ENCODE assay signal across 19 cellular contexts in genomic region chr10:74994714-74995308, GRCh38.
DNase-seq lines count a peak whose midpoint lies in the region; ATAC-seq, FAIRE-seq and TF ChIP-seq lines count a peak whose summit lies in the region.
"Had no signal": no experiment of that assay in that cellular context is flagged by ENCODE, and none has a peak within 500 bp of the region (broad histone marks: within the 10 kb centered on the region; RNA-seq: fewer than 3 reads in every experiment).

No MANE protein-coding gene starts in this region.

- no peaks in the 10 kb centered on the region for H3K4me1 ChIP-seq in Caco-2
- H3K4me1 ChIP-seq: HAP-1 had no signal

- peaks cover 20% of the 10 kb centered on the region for H3K4me1 Mint-ChIP-seq in T-helper 2 cell treated with Interferon-gamma antibody and Interleukin-4, amounts not matched to agents 5 μg/mL and 100 μg/mL, for 36 hours (ENCODE audit: low read depth)
- H3K4me1 Mint-ChIP-seq in Caco-2 (ENCODE audit: low read depth, unreplicated experiment): no peaks in the 10 kb centered on the region

- BruUV-seq in Caco-2 (replicated peaks; lab: Mats Ljungman, UMichigan): no TSS peak

- ATAC-seq in GM19463 (IDR thresholded peaks at IDR 0.05; ENCODE audit: unreplicated experiment) (peak; percentile 62), HG03378 (IDR thresholded peaks at IDR 0.05; ENCODE audit: unreplicated experiment) (peak; percentile 81), HG02981 (IDR thresholded peaks at IDR 0.05; ENCODE audit: unreplicated experiment) (no peak), HG03457 (IDR thresholded peaks at IDR 0.05; ENCODE audit: unreplicated experiment) (no peak)
- ATAC-seq: heart left ventricle, right lobe of liver had no signal

- no peaks in the 10 kb centered on the region for H3K9me3 ChIP-seq in Caco-2
- H3K9me3 ChIP-seq: HAP-1, heart left ventricle, right lobe of liver had no signal

- H3K27me3 ChIP-seq in Caco-2 (replicated peaks; ENCODE audit: control insufficient read depth, insufficient read depth, low read length): no peaks in the 10 kb centered on the region
- H3K27me3 ChIP-seq: heart left ventricle, right lobe of liver had no signal

- peak overlapping the region; percentile 49 for H3K27ac Mint-ChIP-seq in T-helper 2 cell treated with Interferon-gamma antibody and Interleukin-4, amounts not matched to agents 5 μg/mL and 100 μg/mL, for 36 hours
- H3K27ac Mint-ChIP-seq in Caco-2 (ENCODE audit: unreplicated experiment): no peak overlapping the region
- H3K27ac Mint-ChIP-seq: activated naive CD4-positive, alpha-beta T cell treated with anti-CD3 and anti-CD28 coated beads, Interleukin-2, amount 50 U/mL, for 24 hours; stimulated activated naive CD8-positive, alpha-beta T cell treated with anti-CD3 and anti-CD28 coated beads, Interleukin-15, Interleukin-2, amounts not matched to agents 100 ng/mL and 50 ng/mL, for 24 hours had no signal

- CTCF ChIA-PET in Caco-2 (lab: Charles Lee): no interaction called here

- no peak for TF ChIP-seq CTCF in Caco-2 (IDR thresholded peaks at IDR 0.05; ENCODE audit: insufficient read depth in 1 of 2, low read depth in 1 of 2, low read length in 1 of 2, severe bottlenecking in 1 of 2, unreplicated experiment in 1 of 2)

- TF ChIP-seq POLR2A in GM12891 (IDR thresholded peaks at IDR 0.05; ENCODE audit: low read depth, low read length): no peak

- peaks cover 33% of the 10 kb centered on the region for H3K36me3 Mint-ChIP-seq in T-helper 2 cell treated with Interferon-gamma antibody and Interleukin-4, amounts not matched to agents 5 μg/mL and 100 μg/mL, for 36 hours (ENCODE audit: low read depth)
- H3K36me3 Mint-ChIP-seq in Caco-2 (ENCODE audit: insufficient read depth, unreplicated experiment): peaks cover 14% of the 10 kb centered on the region

- H3K9me3 Mint-ChIP-seq in T-helper 2 cell treated with Interferon-gamma antibody and Interleukin-4, amounts not matched to agents 5 μg/mL and 100 μg/mL, for 36 hours: no peaks in the 10 kb centered on the region
- no peaks in the 10 kb centered on the region for H3K9me3 Mint-ChIP-seq in Caco-2 (ENCODE audit: unreplicated experiment)
- H3K9me3 Mint-ChIP-seq: activated naive CD4-positive, alpha-beta T cell treated with anti-CD3 and anti-CD28 coated beads, Interleukin-2, amount 50 U/mL, for 24 hours; natural killer cell treated with Interleukin-12 subunit alpha and Interleukin-12 subunit beta and Interleukin-15 and Interleukin-18, amount 100 ng/mL, for 72 hours; stimulated activated naive CD8-positive, alpha-beta T cell treated with anti-CD3 and anti-CD28 coated beads, Interleukin-15, Interleukin-2, amounts not matched to agents 100 ng/mL and 50 ng/mL, for 24 hours had no signal

- peak; percentile 72 for FAIRE-seq in GM12891 (lab: Jason Lieb, UNC)
- FAIRE-seq: endothelial cell of umbilical vein had no signal

- H3K4me3 ChIP-seq in Caco-2 (ENCODE audit: low read depth, low read length): no peak overlapping the region
- H3K4me3 ChIP-seq: HAP-1, heart left ventricle, right lobe of liver had no signal

- no peak overlapping the region for H3K4me3 Mint-ChIP-seq in T-helper 2 cell treated with Interferon-gamma antibody and Interleukin-4, amounts not matched to agents 5 μg/mL and 100 μg/mL, for 36 hours
- no peak overlapping the region for H3K4me3 Mint-ChIP-seq in Caco-2 (ENCODE audit: unreplicated experiment)
- H3K4me3 Mint-ChIP-seq: activated naive CD4-positive, alpha-beta T cell treated with anti-CD3 and anti-CD28 coated beads, Interleukin-2, amount 50 U/mL, for 24 hours; natural killer cell treated with Interleukin-12 subunit alpha and Interleukin-12 subunit beta and Interleukin-15 and Interleukin-18, amount 100 ng/mL, for 72 hours; stimulated activated naive CD8-positive, alpha-beta T cell treated with anti-CD3 and anti-CD28 coated beads, Interleukin-15, Interleukin-2, amounts not matched to agents 100 ng/mL and 50 ng/mL, for 24 hours had no signal

- no peak for DNase-seq in GM12891 (ENCODE audit: insufficient read length, low spot score)
- no peak for DNase-seq in T-helper 2 cell treated with Interferon-gamma antibody and Interleukin-4, amounts not matched to agents 5 μg/mL and 100 μg/mL, for 36 hours (ENCODE audit: low spot score)
- DNase-seq in Caco-2: no peak
- DNase-seq in NCI-H1930 (lab: John Stamatoyannopoulos, UW): no peak
- DNase-seq: AML-193, caudate nucleus, heart left ventricle, MV-4-11, right lobe of liver, SHP77 treated with DMSO at 0.1 percent for 48 hours had no signal

- intact Hi-C loops in Caco-2 (cut with micrococcal nuclease; ENCODE audit: unreplicated experiment): no loop called here

- no peaks in the 10 kb centered on the region for H3K27me3 Mint-ChIP-seq in T-helper 2 cell treated with Interferon-gamma antibody and Interleukin-4, amounts not matched to agents 5 μg/mL and 100 μg/mL, for 36 hours (ENCODE audit: low read depth)
- H3K27me3 Mint-ChIP-seq in Caco-2 (ENCODE audit: insufficient read depth, unreplicated experiment): no peaks in the 10 kb centered on the region
- H3K27me3 Mint-ChIP-seq: activated naive CD4-positive, alpha-beta T cell treated with anti-CD3 and anti-CD28 coated beads, Interleukin-2, amount 50 U/mL, for 24 hours; natural killer cell treated with Interleukin-12 subunit alpha and Interleukin-12 subunit beta and Interleukin-15 and Interleukin-18, amount 100 ng/mL, for 72 hours; stimulated activated naive CD8-positive, alpha-beta T cell treated with anti-CD3 and anti-CD28 coated beads, Interleukin-15, Interleukin-2, amounts not matched to agents 100 ng/mL and 50 ng/mL, for 24 hours had no signal

- POLR2A ChIA-PET in Caco-2 (lab: Charles Lee): no interaction called here

- no peaks in the 10 kb centered on the region for H3K36me3 ChIP-seq in Caco-2 (ENCODE audit: control insufficient read depth, insufficient read depth, low read length)
- H3K36me3 ChIP-seq: HAP-1 had no signal

TF ChIP-seq in GM12891, 5 proteins besides CTCF, POLR2A, EP300 and RAD21:
- TF ChIP-seq TAF1 (IDR thresholded peaks at IDR 0.05; ENCODE audit: low read depth, low read length): no peak
- peak; percentile 39; the same call in 1 of the 2 replicates for TF ChIP-seq POU2F2 (IDR thresholded peaks at IDR 0.05; ENCODE audit: low read depth, low read length)

Comparison
In these comparisons a context has a peak if more than half of its experiments do, and no peak if none do; other contexts are left out.
1. ATAC-seq: peak in GM19463 (single experiment) and HG03378 (single experiment); none in HG02981 (single experiment) and HG03457 (single experiment).